1 cellular context compared by ENCODE assay signal in the genomic region with DNA sequence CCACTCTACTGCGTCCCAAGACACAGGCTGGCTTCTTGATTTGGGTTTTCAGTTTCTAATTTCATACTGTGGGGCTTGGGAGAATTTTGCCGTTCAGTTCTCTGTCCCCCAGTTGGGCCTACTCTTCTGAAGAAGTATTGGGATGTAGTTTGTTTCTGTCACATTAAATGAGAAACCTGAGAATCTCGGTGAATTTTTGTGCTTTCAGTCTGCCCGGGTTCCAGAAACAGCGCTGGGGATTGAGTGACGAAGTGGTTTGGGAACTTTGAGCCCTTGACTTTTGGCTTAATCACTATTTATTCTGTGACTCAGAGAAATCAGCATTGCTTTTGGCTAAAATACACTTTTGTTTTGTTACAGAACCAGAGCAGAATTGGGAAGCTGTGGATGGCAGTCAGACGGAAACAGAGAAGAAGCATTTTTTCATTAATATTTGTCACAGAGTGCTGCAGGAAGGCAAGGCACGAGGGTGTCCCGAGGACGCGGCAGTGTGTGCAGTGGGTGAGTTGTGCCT.
TF ChIP-seq lines count a peak whose summit lies in the region.

No MANE protein-coding gene starts in this region.

TF ChIP-seq in HepG2, 621 proteins besides CTCF, POLR2A, EP300 and RAD21 (continued from another document and continues in another):
- TF ChIP-seq, protein P1, sequence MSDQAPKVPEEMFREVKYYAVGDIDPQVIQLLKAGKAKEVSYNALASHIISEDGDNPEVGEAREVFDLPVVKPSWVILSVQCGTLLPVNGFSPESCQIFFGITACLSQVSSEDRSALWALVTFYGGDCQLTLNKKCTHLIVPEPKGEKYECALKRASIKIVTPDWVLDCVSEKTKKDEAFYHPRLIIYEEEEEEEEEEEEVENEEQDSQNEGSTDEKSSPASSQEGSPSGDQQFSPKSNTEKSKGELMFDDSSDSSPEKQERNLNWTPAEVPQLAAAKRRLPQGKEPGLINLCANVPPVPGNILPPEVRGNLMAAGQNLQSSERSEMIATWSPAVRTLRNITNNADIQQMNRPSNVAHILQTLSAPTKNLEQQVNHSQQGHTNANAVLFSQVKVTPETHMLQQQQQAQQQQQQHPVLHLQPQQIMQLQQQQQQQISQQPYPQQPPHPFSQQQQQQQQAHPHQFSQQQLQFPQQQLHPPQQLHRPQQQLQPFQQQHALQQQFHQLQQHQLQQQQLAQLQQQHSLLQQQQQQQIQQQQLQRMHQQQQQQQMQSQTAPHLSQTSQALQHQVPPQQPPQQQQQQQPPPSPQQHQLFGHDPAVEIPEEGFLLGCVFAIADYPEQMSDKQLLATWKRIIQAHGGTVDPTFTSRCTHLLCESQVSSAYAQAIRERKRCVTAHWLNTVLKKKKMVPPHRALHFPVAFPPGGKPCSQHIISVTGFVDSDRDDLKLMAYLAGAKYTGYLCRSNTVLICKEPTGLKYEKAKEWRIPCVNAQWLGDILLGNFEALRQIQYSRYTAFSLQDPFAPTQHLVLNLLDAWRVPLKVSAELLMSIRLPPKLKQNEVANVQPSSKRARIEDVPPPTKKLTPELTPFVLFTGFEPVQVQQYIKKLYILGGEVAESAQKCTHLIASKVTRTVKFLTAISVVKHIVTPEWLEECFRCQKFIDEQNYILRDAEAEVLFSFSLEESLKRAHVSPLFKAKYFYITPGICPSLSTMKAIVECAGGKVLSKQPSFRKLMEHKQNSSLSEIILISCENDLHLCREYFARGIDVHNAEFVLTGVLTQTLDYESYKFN (CRISPR knock-in tag; conservative IDR thresholded peaks at IDR 0.05) = peak; percentile 87
- TF ChIP-seq ZSCAN30 (CRISPR knock-in tag; IDR thresholded peaks at IDR 0.05) (no peak), ZNF264 (CRISPR knock-in tag; IDR thresholded peaks at IDR 0.05) (0 out of 2 replicates have a peak, but pooled peaks have one; percentile 45), MIXL1 (CRISPR knock-in tag; IDR thresholded peaks at IDR 0.05) (peak; percentile 72), ERF (CRISPR knock-in tag; IDR thresholded peaks at IDR 0.05) (peak; percentile 41; the same call in 1 of the 2 replicates), CEBPG (CRISPR knock-in tag; IDR thresholded peaks at IDR 0.05) (peak; percentile 50), HMG20A (CRISPR knock-in tag; IDR thresholded peaks at IDR 0.05; ENCODE audit: borderline replicate concordance) (peak; percentile 77; the same call in 1 of the 2 replicates), ZNF225 (CRISPR knock-in tag; IDR thresholded peaks at IDR 0.05) (no peak), ATF7 (IDR thresholded peaks at IDR 0.05) (no peak), ATF7 (CRISPR knock-in tag; IDR thresholded peaks at IDR 0.05) (no peak), TCF7L2 (IDR thresholded peaks at IDR 0.05; ENCODE audit: low read depth, low read length) (no peak), ZNF207 (IDR thresholded peaks at IDR 0.05; ENCODE audit: borderline replicate concordance) (no peak), SMYD3 (CRISPR knock-in tag; IDR thresholded peaks at IDR 0.05) (0 out of 2 replicates have a peak, but pooled peaks have one; percentile 14), MIER3 (CRISPR knock-in tag; IDR thresholded peaks at IDR 0.05; ENCODE audit: borderline replicate concordance) (0 out of 2 replicates have a peak, but pooled peaks have one; percentile 19), ZBTB7A (CRISPR knock-in tag; IDR thresholded peaks at IDR 0.05) (no peak), ZFP36 (IDR thresholded peaks at IDR 0.05; ENCODE audit: borderline replicate concordance, low read depth, low read length, partially characterized antibody) (no peak), TCF7 (IDR thresholded peaks at IDR 0.05; ENCODE audit: low read depth) (no peak), GATAD2A (CRISPR knock-in tag; IDR thresholded peaks at IDR 0.05) (peak; percentile 84), ZNF557 (CRISPR knock-in tag; IDR thresholded peaks at IDR 0.05) (peak; percentile 57; the same call in 1 of the 2 replicates), ZKSCAN8 (CRISPR knock-in tag; IDR thresholded peaks at IDR 0.05; ENCODE audit: borderline replicate concordance) (peak; percentile 54; the same call in 1 of the 2 replicates), HES4 (CRISPR knock-in tag; IDR thresholded peaks at IDR 0.05; ENCODE audit: borderline replicate concordance) (no peak), POLR2AphosphoS5 (IDR thresholded peaks at IDR 0.05; ENCODE audit: low read depth, low read length) (no peak), FOSL2 (CRISPR knock-in tag; IDR thresholded peaks at IDR 0.05) (peak; percentile 96), ZNF674 (CRISPR knock-in tag; IDR thresholded peaks at IDR 0.05; ENCODE audit: low read depth) (no peak), NR2F1 (CRISPR knock-in tag; IDR thresholded peaks at IDR 0.05) (peak in 1 of 2 experiments; percentile 56; a peak in 2 of 4 replicates), LCORL (IDR thresholded peaks at IDR 0.05) (peak; percentile 95), LCORL (CRISPR knock-in tag; IDR thresholded peaks at IDR 0.05) (peak; percentile 92), NCOA1 (CRISPR knock-in tag; IDR thresholded peaks at IDR 0.05) (no peak), ZNF350 (CRISPR knock-in tag; IDR thresholded peaks at IDR 0.05; ENCODE audit: borderline replicate concordance, low read depth) (0 out of 2 replicates have a peak, but pooled peaks have one; percentile 6), ZNF326 (CRISPR knock-in tag; IDR thresholded peaks at IDR 0.05; ENCODE audit: borderline replicate concordance) (no peak), KDM6A (CRISPR knock-in tag; IDR thresholded peaks at IDR 0.05; ENCODE audit: low read depth) (0 out of 2 replicates have a peak, but pooled peaks have one; percentile 22), FOXK2 (IDR thresholded peaks at IDR 0.05) (no peak), PLRG1 (conservative IDR thresholded peaks at IDR 0.05) (no peak), ZNF12 (CRISPR knock-in tag; IDR thresholded peaks at IDR 0.05) (peak; percentile 78; the same call in 1 of the 2 replicates), SAP130 (CRISPR knock-in tag; IDR thresholded peaks at IDR 0.05; ENCODE audit: low read depth) (peak; percentile 87), ZNF496 (CRISPR knock-in tag; IDR thresholded peaks at IDR 0.05; ENCODE audit: insufficient replicate concordance) (no peak)
- TF ChIP-seq, protein P2, sequence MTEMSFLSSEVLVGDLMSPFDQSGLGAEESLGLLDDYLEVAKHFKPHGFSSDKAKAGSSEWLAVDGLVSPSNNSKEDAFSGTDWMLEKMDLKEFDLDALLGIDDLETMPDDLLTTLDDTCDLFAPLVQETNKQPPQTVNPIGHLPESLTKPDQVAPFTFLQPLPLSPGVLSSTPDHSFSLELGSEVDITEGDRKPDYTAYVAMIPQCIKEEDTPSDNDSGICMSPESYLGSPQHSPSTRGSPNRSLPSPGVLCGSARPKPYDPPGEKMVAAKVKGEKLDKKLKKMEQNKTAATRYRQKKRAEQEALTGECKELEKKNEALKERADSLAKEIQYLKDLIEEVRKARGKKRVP (CRISPR knock-in tag; IDR thresholded peaks at IDR 0.05) = peak in 1 of 2 experiments; percentile 54; a peak in 1 of 4 replicates
- TF ChIP-seq, protein P3, sequence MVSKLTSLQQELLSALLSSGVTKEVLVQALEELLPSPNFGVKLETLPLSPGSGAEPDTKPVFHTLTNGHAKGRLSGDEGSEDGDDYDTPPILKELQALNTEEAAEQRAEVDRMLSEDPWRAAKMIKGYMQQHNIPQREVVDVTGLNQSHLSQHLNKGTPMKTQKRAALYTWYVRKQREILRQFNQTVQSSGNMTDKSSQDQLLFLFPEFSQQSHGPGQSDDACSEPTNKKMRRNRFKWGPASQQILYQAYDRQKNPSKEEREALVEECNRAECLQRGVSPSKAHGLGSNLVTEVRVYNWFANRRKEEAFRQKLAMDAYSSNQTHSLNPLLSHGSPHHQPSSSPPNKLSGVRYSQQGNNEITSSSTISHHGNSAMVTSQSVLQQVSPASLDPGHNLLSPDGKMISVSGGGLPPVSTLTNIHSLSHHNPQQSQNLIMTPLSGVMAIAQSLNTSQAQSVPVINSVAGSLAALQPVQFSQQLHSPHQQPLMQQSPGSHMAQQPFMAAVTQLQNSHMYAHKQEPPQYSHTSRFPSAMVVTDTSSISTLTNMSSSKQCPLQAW (CRISPR knock-in tag; IDR thresholded peaks at IDR 0.05) = peak; percentile 60
- TF ChIP-seq, protein P4, sequence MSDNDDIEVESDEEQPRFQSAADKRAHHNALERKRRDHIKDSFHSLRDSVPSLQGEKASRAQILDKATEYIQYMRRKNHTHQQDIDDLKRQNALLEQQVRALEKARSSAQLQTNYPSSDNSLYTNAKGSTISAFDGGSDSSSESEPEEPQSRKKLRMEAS (IDR thresholded peaks at IDR 0.05) = peak; percentile 63; the same call in 1 of the 2 replicates
- TF ChIP-seq, protein P5, sequence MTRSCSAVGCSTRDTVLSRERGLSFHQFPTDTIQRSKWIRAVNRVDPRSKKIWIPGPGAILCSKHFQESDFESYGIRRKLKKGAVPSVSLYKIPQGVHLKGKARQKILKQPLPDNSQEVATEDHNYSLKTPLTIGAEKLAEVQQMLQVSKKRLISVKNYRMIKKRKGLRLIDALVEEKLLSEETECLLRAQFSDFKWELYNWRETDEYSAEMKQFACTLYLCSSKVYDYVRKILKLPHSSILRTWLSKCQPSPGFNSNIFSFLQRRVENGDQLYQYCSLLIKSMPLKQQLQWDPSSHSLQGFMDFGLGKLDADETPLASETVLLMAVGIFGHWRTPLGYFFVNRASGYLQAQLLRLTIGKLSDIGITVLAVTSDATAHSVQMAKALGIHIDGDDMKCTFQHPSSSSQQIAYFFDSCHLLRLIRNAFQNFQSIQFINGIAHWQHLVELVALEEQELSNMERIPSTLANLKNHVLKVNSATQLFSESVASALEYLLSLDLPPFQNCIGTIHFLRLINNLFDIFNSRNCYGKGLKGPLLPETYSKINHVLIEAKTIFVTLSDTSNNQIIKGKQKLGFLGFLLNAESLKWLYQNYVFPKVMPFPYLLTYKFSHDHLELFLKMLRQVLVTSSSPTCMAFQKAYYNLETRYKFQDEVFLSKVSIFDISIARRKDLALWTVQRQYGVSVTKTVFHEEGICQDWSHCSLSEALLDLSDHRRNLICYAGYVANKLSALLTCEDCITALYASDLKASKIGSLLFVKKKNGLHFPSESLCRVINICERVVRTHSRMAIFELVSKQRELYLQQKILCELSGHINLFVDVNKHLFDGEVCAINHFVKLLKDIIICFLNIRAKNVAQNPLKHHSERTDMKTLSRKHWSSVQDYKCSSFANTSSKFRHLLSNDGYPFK (CRISPR knock-in tag; IDR thresholded peaks at IDR 0.05; ENCODE audit: borderline replicate concordance) = no peak
- TF ChIP-seq, protein P6, sequence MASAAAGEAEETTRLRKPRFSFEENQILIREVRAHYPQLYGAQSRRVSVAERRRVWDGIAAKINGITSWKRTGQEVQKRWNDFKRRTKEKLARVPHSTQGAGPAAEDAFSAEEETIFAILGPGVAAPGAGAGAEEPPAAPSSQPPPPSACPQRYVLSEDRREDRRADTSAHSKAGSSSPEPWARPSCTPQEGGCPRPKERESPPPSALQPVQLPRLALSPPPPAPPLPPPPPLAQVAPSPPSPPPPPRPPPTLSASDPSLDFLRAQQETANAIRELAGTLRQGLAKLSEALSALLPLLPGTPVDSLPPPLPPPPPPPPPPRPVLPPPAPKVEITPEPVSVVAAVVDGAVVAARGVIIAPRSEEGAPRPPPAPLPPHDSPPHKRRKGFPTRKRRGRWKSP (CRISPR knock-in tag; IDR thresholded peaks at IDR 0.05) = peak; percentile 48; the same call in 1 of the 2 replicates
- TF ChIP-seq, protein P7, sequence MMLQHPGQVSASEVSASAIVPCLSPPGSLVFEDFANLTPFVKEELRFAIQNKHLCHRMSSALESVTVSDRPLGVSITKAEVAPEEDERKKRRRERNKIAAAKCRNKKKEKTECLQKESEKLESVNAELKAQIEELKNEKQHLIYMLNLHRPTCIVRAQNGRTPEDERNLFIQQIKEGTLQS (CRISPR knock-in tag; IDR thresholded peaks at IDR 0.05) = peak; percentile 74
- TF ChIP-seq, protein P8, sequence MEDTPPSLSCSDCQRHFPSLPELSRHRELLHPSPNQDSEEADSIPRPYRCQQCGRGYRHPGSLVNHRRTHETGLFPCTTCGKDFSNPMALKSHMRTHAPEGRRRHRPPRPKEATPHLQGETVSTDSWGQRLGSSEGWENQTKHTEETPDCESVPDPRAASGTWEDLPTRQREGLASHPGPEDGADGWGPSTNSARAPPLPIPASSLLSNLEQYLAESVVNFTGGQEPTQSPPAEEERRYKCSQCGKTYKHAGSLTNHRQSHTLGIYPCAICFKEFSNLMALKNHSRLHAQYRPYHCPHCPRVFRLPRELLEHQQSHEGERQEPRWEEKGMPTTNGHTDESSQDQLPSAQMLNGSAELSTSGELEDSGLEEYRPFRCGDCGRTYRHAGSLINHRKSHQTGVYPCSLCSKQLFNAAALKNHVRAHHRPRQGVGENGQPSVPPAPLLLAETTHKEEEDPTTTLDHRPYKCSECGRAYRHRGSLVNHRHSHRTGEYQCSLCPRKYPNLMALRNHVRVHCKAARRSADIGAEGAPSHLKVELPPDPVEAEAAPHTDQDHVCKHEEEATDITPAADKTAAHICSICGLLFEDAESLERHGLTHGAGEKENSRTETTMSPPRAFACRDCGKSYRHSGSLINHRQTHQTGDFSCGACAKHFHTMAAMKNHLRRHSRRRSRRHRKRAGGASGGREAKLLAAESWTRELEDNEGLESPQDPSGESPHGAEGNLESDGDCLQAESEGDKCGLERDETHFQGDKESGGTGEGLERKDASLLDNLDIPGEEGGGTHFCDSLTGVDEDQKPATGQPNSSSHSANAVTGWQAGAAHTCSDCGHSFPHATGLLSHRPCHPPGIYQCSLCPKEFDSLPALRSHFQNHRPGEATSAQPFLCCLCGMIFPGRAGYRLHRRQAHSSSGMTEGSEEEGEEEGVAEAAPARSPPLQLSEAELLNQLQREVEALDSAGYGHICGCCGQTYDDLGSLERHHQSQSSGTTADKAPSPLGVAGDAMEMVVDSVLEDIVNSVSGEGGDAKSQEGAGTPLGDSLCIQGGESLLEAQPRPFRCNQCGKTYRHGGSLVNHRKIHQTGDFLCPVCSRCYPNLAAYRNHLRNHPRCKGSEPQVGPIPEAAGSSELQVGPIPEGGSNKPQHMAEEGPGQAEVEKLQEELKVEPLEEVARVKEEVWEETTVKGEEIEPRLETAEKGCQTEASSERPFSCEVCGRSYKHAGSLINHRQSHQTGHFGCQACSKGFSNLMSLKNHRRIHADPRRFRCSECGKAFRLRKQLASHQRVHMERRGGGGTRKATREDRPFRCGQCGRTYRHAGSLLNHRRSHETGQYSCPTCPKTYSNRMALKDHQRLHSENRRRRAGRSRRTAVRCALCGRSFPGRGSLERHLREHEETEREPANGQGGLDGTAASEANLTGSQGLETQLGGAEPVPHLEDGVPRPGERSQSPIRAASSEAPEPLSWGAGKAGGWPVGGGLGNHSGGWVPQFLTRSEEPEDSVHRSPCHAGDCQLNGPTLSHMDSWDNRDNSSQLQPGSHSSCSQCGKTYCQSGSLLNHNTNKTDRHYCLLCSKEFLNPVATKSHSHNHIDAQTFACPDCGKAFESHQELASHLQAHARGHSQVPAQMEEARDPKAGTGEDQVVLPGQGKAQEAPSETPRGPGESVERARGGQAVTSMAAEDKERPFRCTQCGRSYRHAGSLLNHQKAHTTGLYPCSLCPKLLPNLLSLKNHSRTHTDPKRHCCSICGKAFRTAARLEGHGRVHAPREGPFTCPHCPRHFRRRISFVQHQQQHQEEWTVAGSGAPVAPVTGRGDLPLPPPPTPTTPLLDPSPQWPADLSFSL (CRISPR knock-in tag; IDR thresholded peaks at IDR 0.05) = no peak
- TF ChIP-seq, protein P9, sequence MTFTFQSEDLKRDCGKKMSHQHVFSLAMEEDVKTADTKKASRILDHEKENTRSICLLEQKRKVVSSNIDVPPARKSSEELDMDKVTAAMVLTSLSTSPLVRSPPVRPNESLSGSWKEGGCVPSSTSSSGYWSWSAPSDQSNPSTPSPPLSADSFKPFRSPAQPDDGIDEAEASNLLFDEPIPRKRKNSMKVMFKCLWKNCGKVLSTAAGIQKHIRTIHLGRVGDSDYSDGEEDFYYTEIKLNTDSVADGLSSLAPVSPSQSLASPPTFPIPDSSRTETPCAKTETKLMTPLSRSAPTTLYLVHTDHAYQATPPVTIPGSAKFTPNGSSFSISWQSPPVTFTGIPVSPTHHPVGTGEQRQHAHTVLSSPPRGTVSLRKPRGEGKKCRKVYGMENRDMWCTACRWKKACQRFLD (CRISPR knock-in tag; IDR thresholded peaks at IDR 0.05; ENCODE audit: borderline replicate concordance) = no peak
